Comparison of ENCODE assay signal across 13 cellular contexts in genomic region chr11:20669833-20670684, GRCh38. TPM values are rescaled to one million over a fixed set of nuclear protein-coding genes. Genes with fewer than 3 reads are reported as not detected.
DNase-seq lines count a peak whose midpoint lies in the region; ATAC-seq, FAIRE-seq and TF ChIP-seq lines count a peak whose summit lies in the region.
"Had no signal": no experiment of that assay in that cellular context is flagged by ENCODE, and none has a peak within 500 bp of the region (broad histone marks: within the 10 kb centered on the region; RNA-seq: fewer than 3 reads in every experiment).

No MANE protein-coding gene starts in this region.

- H3K27me3 ChIP-seq in heart left ventricle (peaks cover 14 to 84% (median 42%) of the 10 kb centered on the region in 9 donors), lung (ENCODE audit: control insufficient read depth, insufficient read depth) (peaks cover 28% of the 10 kb centered on the region), vagina (no peaks in the 10 kb centered on the region)
- H3K27me3 ChIP-seq: ovary had no signal

- DNase-seq in heart left ventricle: no peak
- DNase-seq in cardiac septum (ENCODE audit: low spot score): no peak
- peak; percentile 9 for DNase-seq in astrocyte of the hippocampus (ENCODE audit: low read depth, low spot score)
- no peak for DNase-seq in lung (ENCODE audit: low spot score)
- DNase-seq in urothelium cell line (ENCODE audit: low spot score): peak; percentile 16
- DNase-seq in GM10248 (ENCODE audit: extremely low spot score): no peak
- no peak for DNase-seq in vagina (ENCODE audit: extremely low spot score in 2 of 2)
- DNase-seq in activated CD4-positive, alpha-beta T cell treated with anti-CD3 and anti-CD28 coated beads for 4 hours: no peak
- DNase-seq: CD4-positive, CD25-positive, alpha-beta regulatory T cell; dermis blood vessel endothelial cell; NCI-H187 treated with DMSO at 0.1 percent for 48 hours; ovary; upper lobe of right lung had no signal

- TF ChIP-seq POLR2A in heart left ventricle (IDR thresholded peaks at IDR 0.05): no peak
- TF ChIP-seq POLR2A in vagina (IDR thresholded peaks at IDR 0.05): no peak

- H3K4me3 ChIP-seq in heart left ventricle (peak overlapping the region in 9 of 12 donors; percentile 24 to 46 (median 31)), lung (no peak overlapping the region), vagina (peak overlapping the region in 1 of 2 donors; percentile 33)
- H3K4me3 ChIP-seq: ovary, upper lobe of right lung had no signal

- CTCF ChIA-PET in GM10248 (lab: Yijun Ruan, JAX): no interaction called here

- peaks cover 0 to 5% (median 0%) of the 10 kb centered on the region in 12 donors for H3K9me3 ChIP-seq in heart left ventricle
- H3K9me3 ChIP-seq in lung (ENCODE audit: control insufficient read depth in 2 of 2, insufficient read depth in 1 of 2, low read length in 1 of 2): peaks cover 2 to 5% of the 10 kb centered on the region in 2 donors
- no peaks in the 10 kb centered on the region for H3K9me3 ChIP-seq in vagina
- H3K9me3 ChIP-seq: ovary, upper lobe of right lung had no signal

- H3K4me1 ChIP-seq in heart left ventricle: peaks cover 0 to 25% (median 0%) of the 10 kb centered on the region in 12 donors
- peaks cover 0 to 3% of the 10 kb centered on the region in 2 donors for H3K4me1 ChIP-seq in lung (ENCODE audit: control insufficient read depth in 2 of 2, insufficient read depth in 2 of 2, low read length in 2 of 2)
- H3K4me1 ChIP-seq in vagina: no peaks in the 10 kb centered on the region
- H3K4me1 ChIP-seq: upper lobe of right lung had no signal

- no peak for ATAC-seq in heart left ventricle
- peak; percentile 19 for ATAC-seq in lung (ENCODE audit: insufficient read depth, low FRiP score)
- ATAC-seq: upper lobe of right lung had no signal

- no peak overlapping the region for H3K27ac ChIP-seq in heart left ventricle
- no peak overlapping the region for H3K27ac ChIP-seq in lung (ENCODE audit: low read depth in 1 of 2, low read length in 1 of 2)
- H3K27ac ChIP-seq in vagina: no peak overlapping the region
- H3K27ac ChIP-seq: ovary, upper lobe of right lung had no signal

- TF ChIP-seq CTCF in heart left ventricle (IDR thresholded peaks at IDR 0.05): no peak
- TF ChIP-seq CTCF in lung (IDR thresholded peaks at IDR 0.05; ENCODE audit: control extremely low read depth, extremely low read depth): no peak
- TF ChIP-seq CTCF in GM10248 (IDR thresholded peaks at IDR 0.05; ENCODE audit: control extremely low read depth, extremely low read depth, low read depth, missing control alignments): no peak
- TF ChIP-seq CTCF in vagina (IDR thresholded peaks at IDR 0.05): no peak

- FAIRE-seq in urothelium cell line (lab: Jason Lieb, UNC): no peak

- H3K36me3 ChIP-seq in heart left ventricle: no peaks in the 10 kb centered on the region
- no peaks in the 10 kb centered on the region for H3K36me3 ChIP-seq in lung (ENCODE audit: control insufficient read depth in 2 of 2, insufficient read depth in 2 of 2, low read length in 2 of 2)
- H3K36me3 ChIP-seq in vagina: no peaks in the 10 kb centered on the region
- H3K36me3 ChIP-seq: ovary, upper lobe of right lung had no signal

- whole genome bisulfite sequencing in heart left ventricle, 4 donors: 1 to 2% (median 1%) methylated on average over 31 to 60 of the region's 60 CpGs
- 1% methylated on average over 54 to 60 of the region's 60 CpGs for WGBS in lung, 2 donors

- POLR2A ChIA-PET in GM10248 (lab: Yijun Ruan, JAX): no interaction called here

- intact Hi-C loops in heart left ventricle (cut with DNase I): no loop called here
- intact Hi-C loops in cardiac septum (cut with DNase I): no loop called here
- intact Hi-C loops in vagina (cut with DNase I): no loop called here

RNA-seq across cellular contexts. Expression of gene NELL1, which starts 0.7 kb away (rescaled TPM):
- total RNA-seq in heart left ventricle (1 to 10 TPM in 1 of 9 donors, not detected in 8; 1.6 TPM), cardiac septum (not detected), lung (under 1 TPM; 0.12 to 0.31 TPM), vagina (0.49 TPM)
- polyA plus RNA-seq in heart left ventricle (not detected), lung (under 1 TPM in 1 of 2 donors, not detected in 1; 0.05 TPM)
- total RNA-seq: CD4-positive, CD25-positive, alpha-beta regulatory T cell; dermis blood vessel endothelial cell; upper lobe of right lung had no signal
- polyA plus RNA-seq: CD4-positive, CD25-positive, alpha-beta regulatory T cell had no signal

Comparison
In these comparisons a context has a peak if more than half of its experiments do, and no peak if none do; other contexts are left out.
1. DNase-seq: peak in astrocyte of the hippocampus (single experiment) and urothelium cell line (single experiment); none in heart left ventricle (0 of 5), cardiac septum (single experiment), lung (single experiment), GM10248 (single experiment), vagina (0 of 2) and activated CD4-positive, alpha-beta T cell treated with anti-CD3 and anti-CD28 coated beads for 4 hours (0 of 2).